In the genomic region with DNA sequence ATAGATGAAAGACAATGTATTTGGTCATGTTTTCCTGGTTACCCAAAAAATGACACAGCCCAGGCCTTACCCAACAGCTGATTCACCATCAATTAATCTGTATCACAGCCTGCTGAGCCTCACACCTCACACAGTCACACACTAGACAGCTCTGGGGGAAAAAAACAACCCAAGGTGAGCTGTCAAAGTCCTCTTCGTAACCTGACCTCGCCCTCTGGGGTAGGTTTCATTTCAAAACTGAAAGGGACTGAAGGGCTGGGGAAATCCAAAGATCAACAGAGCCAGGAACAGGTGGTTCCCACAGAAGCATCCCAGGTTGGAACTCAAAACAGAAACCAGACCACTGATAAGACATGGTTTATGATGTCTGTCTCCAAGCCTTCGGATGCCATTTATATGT, we compare ENCODE assay signal across 1 cellular context.
A peak's percentile ranks its signal among the peaks of the same experiment; 100 is the strongest.
TF ChIP-seq lines count a peak whose summit lies in the region.

No MANE protein-coding gene starts in this region.

TF ChIP-seq in HepG2, 621 proteins besides CTCF, POLR2A, EP300 and RAD21 (continued from another document and continues in another):
- TF ChIP-seq TCF12 (IDR thresholded peaks at IDR 0.05) (no peak), TCF12 (CRISPR knock-in tag; IDR thresholded peaks at IDR 0.05) (no peak), SYNCRIP (IDR thresholded peaks at IDR 0.05; ENCODE audit: insufficient read depth, low read depth, low read length) (no peak), ZNF430 (CRISPR knock-in tag; IDR thresholded peaks at IDR 0.05) (0 out of 2 replicates have a peak, but pooled peaks have one; percentile 27), ZNF547 (CRISPR knock-in tag; IDR thresholded peaks at IDR 0.05) (no peak), TAF15 (IDR thresholded peaks at IDR 0.05; ENCODE audit: low read depth, low read length, poor library complexity, severe bottlenecking) (no peak), ZKSCAN5 (CRISPR knock-in tag; IDR thresholded peaks at IDR 0.05) (no peak), MTF1 (CRISPR knock-in tag; IDR thresholded peaks at IDR 0.05) (no peak), GABPA (IDR thresholded peaks at IDR 0.05; ENCODE audit: low read depth, low read length) (no peak), GABPA (CRISPR knock-in tag; IDR thresholded peaks at IDR 0.05; ENCODE audit: low read depth) (0 out of 2 replicates have a peak, but pooled peaks have one; percentile 9), U2AF1 (optimal IDR thresholded peaks at IDR 0.05; ENCODE audit: low read depth, low read length) (no peak), ZNF782 (CRISPR knock-in tag; IDR thresholded peaks at IDR 0.05; ENCODE audit: borderline replicate concordance) (no peak), ATF7-NPFF (CRISPR knock-in tag; IDR thresholded peaks at IDR 0.05; ENCODE audit: low read depth) (no peak), MYC (CRISPR knock-in tag; IDR thresholded peaks at IDR 0.05; ENCODE audit: borderline replicate concordance) (no peak), ZFP90 (CRISPR knock-in tag; IDR thresholded peaks at IDR 0.05; ENCODE audit: borderline replicate concordance) (no peak), XBP1 (CRISPR knock-in tag; IDR thresholded peaks at IDR 0.05) (no peak), CBX2 (IDR thresholded peaks at IDR 0.05; ENCODE audit: low read depth, low read length) (no peak), CBX2 (CRISPR knock-in tag; IDR thresholded peaks at IDR 0.05; ENCODE audit: low read depth) (no peak), ZNF335 (CRISPR knock-in tag; IDR thresholded peaks at IDR 0.05) (0 out of 2 replicates have a peak, but pooled peaks have one; percentile 29), ZSCAN22 (CRISPR knock-in tag; IDR thresholded peaks at IDR 0.05) (no peak), MAFF (IDR thresholded peaks at IDR 0.05; ENCODE audit: low read depth, low read length) (no peak), ZNF572 (CRISPR knock-in tag; IDR thresholded peaks at IDR 0.05) (no peak), ZBTB1 (CRISPR knock-in tag; IDR thresholded peaks at IDR 0.05; ENCODE audit: borderline replicate concordance) (no peak), ZNF615 (CRISPR knock-in tag; IDR thresholded peaks at IDR 0.05; ENCODE audit: borderline replicate concordance) (no peak), MXI1 (IDR thresholded peaks at IDR 0.05; ENCODE audit: borderline replicate concordance, low read depth, low read length) (peak; percentile 90; the same call in 2 of the 3 replicates), HOXD1 (CRISPR knock-in tag; IDR thresholded peaks at IDR 0.05) (no peak), ARNT (IDR thresholded peaks at IDR 0.05) (no peak), ARHGAP35 (CRISPR knock-in tag; IDR thresholded peaks at IDR 0.05; ENCODE audit: borderline replicate concordance) (no peak), ZNF773 (CRISPR knock-in tag; IDR thresholded peaks at IDR 0.05; ENCODE audit: borderline replicate concordance) (no peak)
- TF ChIP-seq, protein P1, sequence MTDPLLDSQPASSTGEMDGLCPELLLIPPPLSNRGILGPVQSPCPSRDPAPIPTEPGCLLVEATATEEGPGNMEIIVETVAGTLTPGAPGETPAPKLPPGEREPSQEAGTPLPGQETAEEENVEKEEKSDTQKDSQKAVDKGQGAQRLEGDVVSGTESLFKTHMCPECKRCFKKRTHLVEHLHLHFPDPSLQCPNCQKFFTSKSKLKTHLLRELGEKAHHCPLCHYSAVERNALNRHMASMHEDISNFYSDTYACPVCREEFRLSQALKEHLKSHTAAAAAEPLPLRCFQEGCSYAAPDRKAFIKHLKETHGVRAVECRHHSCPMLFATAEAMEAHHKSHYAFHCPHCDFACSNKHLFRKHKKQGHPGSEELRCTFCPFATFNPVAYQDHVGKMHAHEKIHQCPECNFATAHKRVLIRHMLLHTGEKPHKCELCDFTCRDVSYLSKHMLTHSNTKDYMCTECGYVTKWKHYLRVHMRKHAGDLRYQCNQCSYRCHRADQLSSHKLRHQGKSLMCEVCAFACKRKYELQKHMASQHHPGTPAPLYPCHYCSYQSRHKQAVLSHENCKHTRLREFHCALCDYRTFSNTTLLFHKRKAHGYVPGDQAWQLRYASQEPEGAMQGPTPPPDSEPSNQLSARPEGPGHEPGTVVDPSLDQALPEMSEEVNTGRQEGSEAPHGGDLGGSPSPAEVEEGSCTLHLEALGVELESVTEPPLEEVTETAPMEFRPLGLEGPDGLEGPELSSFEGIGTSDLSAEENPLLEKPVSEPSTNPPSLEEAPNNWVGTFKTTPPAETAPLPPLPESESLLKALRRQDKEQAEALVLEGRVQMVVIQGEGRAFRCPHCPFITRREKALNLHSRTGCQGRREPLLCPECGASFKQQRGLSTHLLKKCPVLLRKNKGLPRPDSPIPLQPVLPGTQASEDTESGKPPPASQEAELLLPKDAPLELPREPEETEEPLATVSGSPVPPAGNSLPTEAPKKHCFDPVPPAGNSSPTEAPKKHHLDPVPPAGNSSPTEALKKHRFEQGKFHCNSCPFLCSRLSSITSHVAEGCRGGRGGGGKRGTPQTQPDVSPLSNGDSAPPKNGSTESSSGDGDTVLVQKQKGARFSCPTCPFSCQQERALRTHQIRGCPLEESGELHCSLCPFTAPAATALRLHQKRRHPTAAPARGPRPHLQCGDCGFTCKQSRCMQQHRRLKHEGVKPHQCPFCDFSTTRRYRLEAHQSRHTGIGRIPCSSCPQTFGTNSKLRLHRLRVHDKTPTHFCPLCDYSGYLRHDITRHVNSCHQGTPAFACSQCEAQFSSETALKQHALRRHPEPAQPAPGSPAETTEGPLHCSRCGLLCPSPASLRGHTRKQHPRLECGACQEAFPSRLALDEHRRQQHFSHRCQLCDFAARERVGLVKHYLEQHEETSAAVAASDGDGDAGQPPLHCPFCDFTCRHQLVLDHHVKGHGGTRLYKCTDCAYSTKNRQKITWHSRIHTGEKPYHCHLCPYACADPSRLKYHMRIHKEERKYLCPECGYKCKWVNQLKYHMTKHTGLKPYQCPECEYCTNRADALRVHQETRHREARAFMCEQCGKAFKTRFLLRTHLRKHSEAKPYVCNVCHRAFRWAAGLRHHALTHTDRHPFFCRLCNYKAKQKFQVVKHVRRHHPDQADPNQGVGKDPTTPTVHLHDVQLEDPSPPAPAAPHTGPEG (CRISPR knock-in tag; IDR thresholded peaks at IDR 0.05): no peak
- TF ChIP-seq, protein P2, sequence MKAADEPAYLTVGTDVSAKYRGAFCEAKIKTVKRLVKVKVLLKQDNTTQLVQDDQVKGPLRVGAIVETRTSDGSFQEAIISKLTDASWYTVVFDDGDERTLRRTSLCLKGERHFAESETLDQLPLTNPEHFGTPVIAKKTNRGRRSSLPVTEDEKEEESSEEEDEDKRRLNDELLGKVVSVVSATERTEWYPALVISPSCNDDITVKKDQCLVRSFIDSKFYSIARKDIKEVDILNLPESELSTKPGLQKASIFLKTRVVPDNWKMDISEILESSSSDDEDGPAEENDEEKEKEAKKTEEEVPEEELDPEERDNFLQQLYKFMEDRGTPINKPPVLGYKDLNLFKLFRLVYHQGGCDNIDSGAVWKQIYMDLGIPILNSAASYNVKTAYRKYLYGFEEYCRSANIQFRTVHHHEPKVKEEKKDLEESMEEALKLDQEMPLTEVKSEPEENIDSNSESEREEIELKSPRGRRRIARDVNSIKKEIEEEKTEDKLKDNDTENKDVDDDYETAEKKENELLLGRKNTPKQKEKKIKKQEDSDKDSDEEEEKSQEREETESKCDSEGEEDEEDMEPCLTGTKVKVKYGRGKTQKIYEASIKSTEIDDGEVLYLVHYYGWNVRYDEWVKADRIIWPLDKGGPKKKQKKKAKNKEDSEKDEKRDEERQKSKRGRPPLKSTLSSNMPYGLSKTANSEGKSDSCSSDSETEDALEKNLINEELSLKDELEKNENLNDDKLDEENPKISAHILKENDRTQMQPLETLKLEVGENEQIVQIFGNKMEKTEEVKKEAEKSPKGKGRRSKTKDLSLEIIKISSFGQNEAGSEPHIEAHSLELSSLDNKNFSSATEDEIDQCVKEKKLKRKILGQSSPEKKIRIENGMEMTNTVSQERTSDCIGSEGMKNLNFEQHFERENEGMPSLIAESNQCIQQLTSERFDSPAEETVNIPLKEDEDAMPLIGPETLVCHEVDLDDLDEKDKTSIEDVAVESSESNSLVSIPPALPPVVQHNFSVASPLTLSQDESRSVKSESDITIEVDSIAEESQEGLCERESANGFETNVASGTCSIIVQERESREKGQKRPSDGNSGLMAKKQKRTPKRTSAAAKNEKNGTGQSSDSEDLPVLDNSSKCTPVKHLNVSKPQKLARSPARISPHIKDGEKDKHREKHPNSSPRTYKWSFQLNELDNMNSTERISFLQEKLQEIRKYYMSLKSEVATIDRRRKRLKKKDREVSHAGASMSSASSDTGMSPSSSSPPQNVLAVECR (CRISPR knock-in tag; IDR thresholded peaks at IDR 0.05; ENCODE audit: borderline replicate concordance): peak; percentile 77
- TF ChIP-seq, protein P3, sequence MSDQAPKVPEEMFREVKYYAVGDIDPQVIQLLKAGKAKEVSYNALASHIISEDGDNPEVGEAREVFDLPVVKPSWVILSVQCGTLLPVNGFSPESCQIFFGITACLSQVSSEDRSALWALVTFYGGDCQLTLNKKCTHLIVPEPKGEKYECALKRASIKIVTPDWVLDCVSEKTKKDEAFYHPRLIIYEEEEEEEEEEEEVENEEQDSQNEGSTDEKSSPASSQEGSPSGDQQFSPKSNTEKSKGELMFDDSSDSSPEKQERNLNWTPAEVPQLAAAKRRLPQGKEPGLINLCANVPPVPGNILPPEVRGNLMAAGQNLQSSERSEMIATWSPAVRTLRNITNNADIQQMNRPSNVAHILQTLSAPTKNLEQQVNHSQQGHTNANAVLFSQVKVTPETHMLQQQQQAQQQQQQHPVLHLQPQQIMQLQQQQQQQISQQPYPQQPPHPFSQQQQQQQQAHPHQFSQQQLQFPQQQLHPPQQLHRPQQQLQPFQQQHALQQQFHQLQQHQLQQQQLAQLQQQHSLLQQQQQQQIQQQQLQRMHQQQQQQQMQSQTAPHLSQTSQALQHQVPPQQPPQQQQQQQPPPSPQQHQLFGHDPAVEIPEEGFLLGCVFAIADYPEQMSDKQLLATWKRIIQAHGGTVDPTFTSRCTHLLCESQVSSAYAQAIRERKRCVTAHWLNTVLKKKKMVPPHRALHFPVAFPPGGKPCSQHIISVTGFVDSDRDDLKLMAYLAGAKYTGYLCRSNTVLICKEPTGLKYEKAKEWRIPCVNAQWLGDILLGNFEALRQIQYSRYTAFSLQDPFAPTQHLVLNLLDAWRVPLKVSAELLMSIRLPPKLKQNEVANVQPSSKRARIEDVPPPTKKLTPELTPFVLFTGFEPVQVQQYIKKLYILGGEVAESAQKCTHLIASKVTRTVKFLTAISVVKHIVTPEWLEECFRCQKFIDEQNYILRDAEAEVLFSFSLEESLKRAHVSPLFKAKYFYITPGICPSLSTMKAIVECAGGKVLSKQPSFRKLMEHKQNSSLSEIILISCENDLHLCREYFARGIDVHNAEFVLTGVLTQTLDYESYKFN (CRISPR knock-in tag; conservative IDR thresholded peaks at IDR 0.05): peak; percentile 89
- TF ChIP-seq, protein P4, sequence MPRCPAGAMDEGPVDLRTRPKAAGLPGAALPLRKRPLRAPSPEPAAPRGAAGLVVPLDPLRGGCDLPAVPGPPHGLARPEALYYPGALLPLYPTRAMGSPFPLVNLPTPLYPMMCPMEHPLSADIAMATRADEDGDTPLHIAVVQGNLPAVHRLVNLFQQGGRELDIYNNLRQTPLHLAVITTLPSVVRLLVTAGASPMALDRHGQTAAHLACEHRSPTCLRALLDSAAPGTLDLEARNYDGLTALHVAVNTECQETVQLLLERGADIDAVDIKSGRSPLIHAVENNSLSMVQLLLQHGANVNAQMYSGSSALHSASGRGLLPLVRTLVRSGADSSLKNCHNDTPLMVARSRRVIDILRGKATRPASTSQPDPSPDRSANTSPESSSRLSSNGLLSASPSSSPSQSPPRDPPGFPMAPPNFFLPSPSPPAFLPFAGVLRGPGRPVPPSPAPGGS (CRISPR knock-in tag; IDR thresholded peaks at IDR 0.05): no peak
- TF ChIP-seq, protein P5, sequence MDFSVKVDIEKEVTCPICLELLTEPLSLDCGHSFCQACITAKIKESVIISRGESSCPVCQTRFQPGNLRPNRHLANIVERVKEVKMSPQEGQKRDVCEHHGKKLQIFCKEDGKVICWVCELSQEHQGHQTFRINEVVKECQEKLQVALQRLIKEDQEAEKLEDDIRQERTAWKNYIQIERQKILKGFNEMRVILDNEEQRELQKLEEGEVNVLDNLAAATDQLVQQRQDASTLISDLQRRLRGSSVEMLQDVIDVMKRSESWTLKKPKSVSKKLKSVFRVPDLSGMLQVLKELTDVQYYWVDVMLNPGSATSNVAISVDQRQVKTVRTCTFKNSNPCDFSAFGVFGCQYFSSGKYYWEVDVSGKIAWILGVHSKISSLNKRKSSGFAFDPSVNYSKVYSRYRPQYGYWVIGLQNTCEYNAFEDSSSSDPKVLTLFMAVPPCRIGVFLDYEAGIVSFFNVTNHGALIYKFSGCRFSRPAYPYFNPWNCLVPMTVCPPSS (IDR thresholded peaks at IDR 0.05): no peak
- TF ChIP-seq, protein P6, sequence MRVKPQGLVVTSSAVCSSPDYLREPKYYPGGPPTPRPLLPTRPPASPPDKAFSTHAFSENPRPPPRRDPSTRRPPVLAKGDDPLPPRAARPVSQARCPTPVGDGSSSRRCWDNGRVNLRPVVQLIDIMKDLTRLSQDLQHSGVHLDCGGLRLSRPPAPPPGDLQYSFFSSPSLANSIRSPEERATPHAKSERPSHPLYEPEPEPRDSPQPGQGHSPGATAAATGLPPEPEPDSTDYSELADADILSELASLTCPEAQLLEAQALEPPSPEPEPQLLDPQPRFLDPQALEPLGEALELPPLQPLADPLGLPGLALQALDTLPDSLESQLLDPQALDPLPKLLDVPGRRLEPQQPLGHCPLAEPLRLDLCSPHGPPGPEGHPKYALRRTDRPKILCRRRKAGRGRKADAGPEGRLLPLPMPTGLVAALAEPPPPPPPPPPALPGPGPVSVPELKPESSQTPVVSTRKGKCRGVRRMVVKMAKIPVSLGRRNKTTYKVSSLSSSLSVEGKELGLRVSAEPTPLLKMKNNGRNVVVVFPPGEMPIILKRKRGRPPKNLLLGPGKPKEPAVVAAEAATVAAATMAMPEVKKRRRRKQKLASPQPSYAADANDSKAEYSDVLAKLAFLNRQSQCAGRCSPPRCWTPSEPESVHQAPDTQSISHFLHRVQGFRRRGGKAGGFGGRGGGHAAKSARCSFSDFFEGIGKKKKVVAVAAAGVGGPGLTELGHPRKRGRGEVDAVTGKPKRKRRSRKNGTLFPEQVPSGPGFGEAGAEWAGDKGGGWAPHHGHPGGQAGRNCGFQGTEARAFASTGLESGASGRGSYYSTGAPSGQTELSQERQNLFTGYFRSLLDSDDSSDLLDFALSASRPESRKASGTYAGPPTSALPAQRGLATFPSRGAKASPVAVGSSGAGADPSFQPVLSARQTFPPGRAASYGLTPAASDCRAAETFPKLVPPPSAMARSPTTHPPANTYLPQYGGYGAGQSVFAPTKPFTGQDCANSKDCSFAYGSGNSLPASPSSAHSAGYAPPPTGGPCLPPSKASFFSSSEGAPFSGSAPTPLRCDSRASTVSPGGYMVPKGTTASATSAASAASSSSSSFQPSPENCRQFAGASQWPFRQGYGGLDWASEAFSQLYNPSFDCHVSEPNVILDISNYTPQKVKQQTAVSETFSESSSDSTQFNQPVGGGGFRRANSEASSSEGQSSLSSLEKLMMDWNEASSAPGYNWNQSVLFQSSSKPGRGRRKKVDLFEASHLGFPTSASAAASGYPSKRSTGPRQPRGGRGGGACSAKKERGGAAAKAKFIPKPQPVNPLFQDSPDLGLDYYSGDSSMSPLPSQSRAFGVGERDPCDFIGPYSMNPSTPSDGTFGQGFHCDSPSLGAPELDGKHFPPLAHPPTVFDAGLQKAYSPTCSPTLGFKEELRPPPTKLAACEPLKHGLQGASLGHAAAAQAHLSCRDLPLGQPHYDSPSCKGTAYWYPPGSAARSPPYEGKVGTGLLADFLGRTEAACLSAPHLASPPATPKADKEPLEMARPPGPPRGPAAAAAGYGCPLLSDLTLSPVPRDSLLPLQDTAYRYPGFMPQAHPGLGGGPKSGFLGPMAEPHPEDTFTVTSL (CRISPR knock-in tag; IDR thresholded peaks at IDR 0.05; ENCODE audit: borderline replicate concordance): peak; percentile 60; the same call in 1 of the 2 replicates
